ENCODE assay signal across 8 cellular contexts in the genomic region with DNA sequence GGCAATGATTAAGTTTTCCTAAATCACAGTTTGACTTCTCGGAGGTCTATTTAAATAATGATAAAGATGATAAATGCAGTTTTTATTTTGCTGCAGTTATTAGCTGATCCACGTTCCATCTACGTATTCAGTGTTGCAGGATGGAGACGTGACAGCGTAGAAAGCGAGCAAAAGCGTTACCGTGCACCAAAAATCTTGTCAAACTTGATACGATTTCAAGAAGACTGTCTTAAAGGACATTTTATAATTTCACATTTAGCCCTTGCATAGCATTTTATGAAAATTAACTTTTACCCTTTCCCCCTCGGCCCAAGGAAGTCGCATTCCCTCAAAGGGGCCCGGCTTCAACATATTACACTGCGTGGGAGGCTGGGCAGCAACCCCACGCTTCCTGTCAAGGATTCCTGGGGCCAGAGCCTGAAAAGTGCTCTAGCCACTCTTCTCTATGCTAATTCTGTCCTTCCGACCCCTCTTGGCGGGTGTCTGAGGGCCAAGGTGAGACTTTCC. TPM values are rescaled to one million over a fixed set of nuclear protein-coding genes. Genes with fewer than 3 reads are reported as not detected.
DNase-seq lines count a peak whose midpoint lies in the region; ATAC-seq, FAIRE-seq and TF ChIP-seq lines count a peak whose summit lies in the region.

No MANE protein-coding gene starts in this region.

- H3K27me3 ChIP-seq in HAP-1 (ENCODE audit: low read depth) (no peaks in the 10 kb centered on the region), right atrium auricular region (no peaks in the 10 kb centered on the region), small intestine (ENCODE audit: control insufficient read depth in 2 of 2, insufficient read depth in 2 of 2, low read length in 2 of 2) (no peaks in the 10 kb centered on the region)

- ATAC-seq in activated CD8-positive, alpha-beta T cell treated with anti-CD3 and anti-CD28 coated beads, Interleukin-2, amount 10 ng/mL, durations not matched to agents 7 days and 5 days = no peak

- H3K27me3 Mint-ChIP-seq in activated CD8-positive, alpha-beta T cell treated with anti-CD3 and anti-CD28 coated beads, Interleukin-2, amount 10 ng/mL, durations not matched to agents 7 days and 5 days (ENCODE audit: low read depth) = peaks cover 43% of the 10 kb centered on the region

- H3K36me3 Mint-ChIP-seq in activated CD8-positive, alpha-beta T cell treated with anti-CD3 and anti-CD28 coated beads, Interleukin-2, amount 10 ng/mL, durations not matched to agents 7 days and 5 days (ENCODE audit: low read depth) = peaks cover 3% of the 10 kb centered on the region

- no peak for TF ChIP-seq CTCF in right atrium auricular region (IDR thresholded peaks at IDR 0.05)

- FAIRE-seq in small intestine (lab: Jason Lieb, UNC) = no peak

- DNase-seq in HAP-1 (ENCODE audit: low spot score in 2 of 2) = no peak
- DNase-seq in activated CD8-positive, alpha-beta T cell treated with anti-CD3 and anti-CD28 coated beads, Interleukin-2, amount 10 ng/mL, durations not matched to agents 7 days and 5 days = no peak
- no peak for DNase-seq in right atrium auricular region (ENCODE audit: low spot score)
- no peak for DNase-seq in small intestine
- DNase-seq in EL = no peak
- no peak for DNase-seq in NOMO-1 (lab: John Stamatoyannopoulos, UW; ENCODE audit: unreplicated experiment in 2 of 2)
- DNase-seq in SKM-1 treated with dmso at 0.1 percent for 144 hours (lab: John Stamatoyannopoulos, UW; ENCODE audit: unreplicated experiment) = no peak
- DNase-seq in HuH-7.5 (ENCODE audit: low spot score) = no peak

- no peaks in the 10 kb centered on the region for H3K36me3 ChIP-seq in HAP-1 (replicated peaks)
- no peaks in the 10 kb centered on the region for H3K36me3 ChIP-seq in right atrium auricular region
- H3K36me3 ChIP-seq in small intestine (ENCODE audit: control insufficient read depth in 2 of 2, insufficient read depth in 2 of 2, low read length in 2 of 2) = no peaks in the 10 kb centered on the region

- peak overlapping the region; percentile 54 for H3K4me3 ChIP-seq in HAP-1
- peak overlapping the region; percentile 87 to 88 for H3K4me3 ChIP-seq in right atrium auricular region
- H3K4me3 ChIP-seq in small intestine (ENCODE audit: low read depth in 1 of 2, low read length in 2 of 2) = peak overlapping the region; percentile 67 to 68

- CTCF ChIA-PET in activated CD8-positive, alpha-beta T cell treated with anti-CD3 and anti-CD28 coated beads, Interleukin-2, amount 10 ng/mL, durations not matched to agents 7 days and 5 days (lab: Charles Lee) = interaction anchor here (0.8 to 3.5 kb wide), 9 partner anchors 11 to 245 kb away, joined by 3 to 17 read pairs (median 5); a partner anchor contains a TSS

- POLR2A ChIA-PET in activated CD8-positive, alpha-beta T cell treated with anti-CD3 and anti-CD28 coated beads, Interleukin-2, amount 10 ng/mL, durations not matched to agents 7 days and 5 days (lab: Charles Lee) = interaction anchor here (1.0 kb wide), 3 partner anchors 9 to 37 kb away, joined by 3 to 5 read pairs (median 3); no protein-coding TSS in a partner anchor

- H3K27ac ChIP-seq in right atrium auricular region (peak overlapping the region; percentile 99), small intestine (ENCODE audit: low read depth in 1 of 2, low read length in 1 of 2) (peak overlapping the region; percentile 96 to 99)

- H3K4me1 ChIP-seq in HAP-1 (peaks cover 25% of the 10 kb centered on the region), right atrium auricular region (peaks cover 0 to 34% of the 10 kb centered on the region in 2 donors), small intestine (ENCODE audit: control insufficient read depth in 2 of 2, insufficient read depth in 1 of 2, low read depth in 1 of 2, low read length in 1 of 2) (peaks cover 0 to 12% of the 10 kb centered on the region in 2 donors)

- peak overlapping the region; percentile 98 for H3K27ac Mint-ChIP-seq in activated CD8-positive, alpha-beta T cell treated with anti-CD3 and anti-CD28 coated beads, Interleukin-2, amount 10 ng/mL, durations not matched to agents 7 days and 5 days

- in situ Hi-C loops in HAP-1 (cut with MboI; ENCODE audit: low sequenced_read_pairs) = no loop called here

- no peaks in the 10 kb centered on the region for H3K9me3 Mint-ChIP-seq in activated CD8-positive, alpha-beta T cell treated with anti-CD3 and anti-CD28 coated beads, Interleukin-2, amount 10 ng/mL, durations not matched to agents 7 days and 5 days (ENCODE audit: insufficient read depth)

- 55 to 63% (median 60%) methylated on average over 16 of the region's 16 CpGs for WGBS in small intestine, 3 donors

- peak overlapping the region; percentile 83 for H3K4me3 Mint-ChIP-seq in activated CD8-positive, alpha-beta T cell treated with anti-CD3 and anti-CD28 coated beads, Interleukin-2, amount 10 ng/mL, durations not matched to agents 7 days and 5 days

- H3K4me1 Mint-ChIP-seq in activated CD8-positive, alpha-beta T cell treated with anti-CD3 and anti-CD28 coated beads, Interleukin-2, amount 10 ng/mL, durations not matched to agents 7 days and 5 days (ENCODE audit: low read depth) = peaks cover 33% of the 10 kb centered on the region

- H3K9me3 ChIP-seq in HAP-1 = no peaks in the 10 kb centered on the region
- H3K9me3 ChIP-seq in right atrium auricular region = no peaks in the 10 kb centered on the region
- H3K9me3 ChIP-seq in small intestine (ENCODE audit: control insufficient read depth, low read depth) = no peaks in the 10 kb centered on the region

RNA-seq across cellular contexts. Expression of a gene that starts 7.1 kb away (rescaled TPM):
- total RNA-seq in activated CD8-positive, alpha-beta T cell treated with anti-CD3 and anti-CD28 coated beads, Interleukin-2, amount 10 ng/mL, durations not matched to agents 7 days and 5 days = 10 to 100 TPM; 12.5 to 13.4 TPM
- total RNA-seq in right atrium auricular region = 10 to 100 TPM; 23.9 to 25.1 TPM
- polyA plus RNA-seq in small intestine = 1 to 10 TPM; 4.8 to 9.6 (median 7.0) TPM

RNA-seq across cellular contexts. Expression of a gene that starts 18.9 kb away (rescaled TPM):
- 1 to 10 TPM; 2.4 to 2.7 TPM for total RNA-seq in activated CD8-positive, alpha-beta T cell treated with anti-CD3 and anti-CD28 coated beads, Interleukin-2, amount 10 ng/mL, durations not matched to agents 7 days and 5 days
- 10 to 100 TPM; 13.7 to 13.8 TPM for total RNA-seq in right atrium auricular region
- polyA plus RNA-seq in small intestine = 1 to 10 TPM; 4.6 to 8.3 (median 7.6) TPM

Comparison
In these comparisons a context has a peak if more than half of its experiments do, and no peak if none do; other contexts are left out.
1. RNA of a gene that starts 18.9 kb away (total RNA-seq): 13.7 to 13.8 TPM in right atrium auricular region; 2.4 to 2.7 TPM in activated CD8-positive, alpha-beta T cell treated with anti-CD3 and anti-CD28 coated beads, Interleukin-2, amount 10 ng/mL, durations not matched to agents 7 days and 5 days; every median in the first group is over 4 times any median in the second.
2. Peak in every context shown above with its lines, with median percentiles within 50 percentile points of each other: H3K4me3 ChIP-seq.